8 cellular contexts compared by ENCODE assay signal in genomic region chr19:45407585-45407984, GRCh38. TPM values are rescaled to one million over a fixed set of nuclear protein-coding genes. Genes with fewer than 3 reads are reported as not detected.
DNase-seq lines count a peak whose midpoint lies in the region; ATAC-seq, FAIRE-seq and TF ChIP-seq lines count a peak whose summit lies in the region.
"Not testable (repeated sequence)": the region's sequence is repeated elsewhere in the genome, so short reads cannot be mapped to it uniquely, and the experiment has no call there.

No MANE protein-coding gene starts in this region.

- not testable (repeated sequence) for ATAC-seq in T-helper 17 cell

- H4K12ac ChIP-seq in trophoblast cell (ENCODE audit: low read depth, low read length): not testable (repeated sequence)

- FAIRE-seq in endothelial cell of umbilical vein (lab: Jason Lieb, UNC): not testable (repeated sequence)

- not testable (repeated sequence) for H2BK15ac ChIP-seq in mesenchymal stem cell (ENCODE audit: low read depth, poor library complexity, severe bottlenecking)

- not testable (repeated sequence) for H2AK5ac ChIP-seq in mesenchymal stem cell (ENCODE audit: low read length, severe bottlenecking); trophoblast cell (ENCODE audit: low read length)

- not testable (repeated sequence) for BruUV-seq in endothelial cell of umbilical vein (replicated peaks; lab: Mats Ljungman, UMichigan)

- H3K79me2 ChIP-seq in GM23248 (ENCODE audit: insufficient read depth) (peaks cover 28% of the 10 kb centered on the region), endothelial cell of umbilical vein (ENCODE audit: control insufficient read depth, insufficient read depth, low read length) (peaks cover 47% of the 10 kb centered on the region), trophoblast cell (ENCODE audit: control insufficient read depth, insufficient read depth, low read length, poor library complexity) (peaks cover 16% of the 10 kb centered on the region)

- not testable (repeated sequence) for H4K8ac ChIP-seq in mesenchymal stem cell (ENCODE audit: low read length); trophoblast cell (ENCODE audit: low read depth, low read length)

- peaks cover 26% of the 10 kb centered on the region for H3K27me3 Mint-ChIP-seq in T-helper 17 cell
- peaks cover 25% of the 10 kb centered on the region for H3K27me3 Mint-ChIP-seq in activated naive CD4-positive, alpha-beta T cell treated with anti-CD3 and anti-CD28 coated beads for 36 hours (ENCODE audit: low read depth)

- peaks cover 24% of the 10 kb centered on the region; the same call in 1 of the 2 replicates for H3K4me1 ChIP-seq in GM23248 (ENCODE audit: insufficient read depth)
- peaks cover 21% of the 10 kb centered on the region for H3K4me1 ChIP-seq in endothelial cell of umbilical vein (ENCODE audit: control insufficient read depth, extremely low read depth, insufficient read depth, low read length)
- H3K4me1 ChIP-seq in mesenchymal stem cell (ENCODE audit: control insufficient read depth, insufficient read depth, low read depth, low read length): peaks cover 26% of the 10 kb centered on the region
- peaks cover 7 to 17% of the 10 kb centered on the region in 2 experiments for H3K4me1 ChIP-seq in trophoblast cell (ENCODE audit: control insufficient read depth in 1 of 2, insufficient read depth in 2 of 2, low read length in 2 of 2)

- not testable (repeated sequence) for H3K9me3 Mint-ChIP-seq in activated naive CD4-positive, alpha-beta T cell treated with anti-CD3 and anti-CD28 coated beads for 36 hours

- H2AFZ ChIP-seq in GM23248; endothelial cell of umbilical vein (ENCODE audit: low read depth, low read length); mesenchymal stem cell (ENCODE audit: low read depth, low read length); trophoblast cell (ENCODE audit: insufficient read depth, low read length, poor library complexity): not testable (repeated sequence)

- 71 to 73% methylated on average over 5 of the region's 5 CpGs for WGBS in GM23248 (ENCODE audit: low coverage in 1 of 2, low lambda C conversion rate in 2 of 2, missing lambda C conversion rate in 2 of 2), 2 experiments
- WGBS in mesenchymal stem cell: 81% methylated on average over 5 of the region's 5 CpGs
- WGBS in trophoblast cell (ENCODE audit: extremely low coverage, insufficient coverage, insufficient read length): no CpG with 5 or more reads among the region's 5 CpGs

- not testable (repeated sequence) for H3K27me3 ChIP-seq in AG04450 (ENCODE audit: control insufficient read depth, insufficient read depth, low read length); GM23248 (replicated peaks; ENCODE audit: insufficient read depth); MG63; endothelial cell of umbilical vein (ENCODE audit: control insufficient read depth in 2 of 2, insufficient read depth in 2 of 2, low read length in 2 of 2); mesenchymal stem cell (ENCODE audit: control insufficient read depth in 1 of 2, insufficient read depth in 1 of 2, low read length in 2 of 2); trophoblast cell (ENCODE audit: insufficient read depth, low read length)

- H3K27ac Mint-ChIP-seq in T-helper 17 cell; activated naive CD4-positive, alpha-beta T cell treated with anti-CD3 and anti-CD28 coated beads for 36 hours: not testable (repeated sequence)

- dilution Hi-C loops in endothelial cell of umbilical vein (cut with MboI; ENCODE audit: extremely low pct_ligation_motif_present, low sequenced_read_pairs): not testable (repeated sequence)

- H3K4me3 ChIP-seq in AG04450 (ENCODE audit: low read depth, low read length): peak overlapping the region; percentile 86
- H3K4me3 ChIP-seq in GM23248: peak overlapping the region; percentile 83
- H3K4me3 ChIP-seq in MG63: peak overlapping the region; percentile 91
- peak overlapping the region in 2 of 3 experiments; percentile 63 to 81 for H3K4me3 ChIP-seq in endothelial cell of umbilical vein (replicated peaks in 1 of 3; ENCODE audit: insufficient read depth in 1 of 3, low read depth in 1 of 3, low read length in 3 of 3)
- peak overlapping the region in 1 of 2 experiments; percentile 97 for H3K4me3 ChIP-seq in mesenchymal stem cell (ENCODE audit: insufficient read depth in 1 of 2, low read depth in 1 of 2, low read length in 2 of 2)
- not testable (repeated sequence) for H3K4me3 ChIP-seq in trophoblast cell (ENCODE audit: low read depth, low read length)

- H3K79me1 ChIP-seq in mesenchymal stem cell (replicated peaks; ENCODE audit: low read length, poor library complexity, severe bottlenecking): peaks cover 30% of the 10 kb centered on the region
- peaks cover 31% of the 10 kb centered on the region for H3K79me1 ChIP-seq in trophoblast cell (ENCODE audit: low read length)

- H3K23ac ChIP-seq in mesenchymal stem cell (ENCODE audit: low read length in 2 of 2); trophoblast cell (ENCODE audit: low read length): not testable (repeated sequence)

- H2BK12ac ChIP-seq in mesenchymal stem cell (ENCODE audit: low read length in 2 of 2); trophoblast cell (ENCODE audit: low read length): not testable (repeated sequence)

- not testable (repeated sequence) for H3K18ac ChIP-seq in mesenchymal stem cell (ENCODE audit: low read depth in 1 of 2, low read length in 2 of 2); trophoblast cell (ENCODE audit: low read length)

- not testable (repeated sequence) for H3K9me2 ChIP-seq in GM23248 (ENCODE audit: insufficient read depth)

- not testable (repeated sequence) for H2BK120ac ChIP-seq in mesenchymal stem cell (ENCODE audit: low read depth, low read length); trophoblast cell (ENCODE audit: insufficient read depth, low read length, poor library complexity)

- TF ChIP-seq CTCF in AG04450 (IDR thresholded peaks at IDR 0.05; ENCODE audit: low read depth, low read length); endothelial cell of umbilical vein (IDR thresholded peaks at IDR 0.05; ENCODE audit: extremely low read depth in 1 of 2, insufficient read depth in 1 of 2, low read depth in 1 of 2, low read length in 2 of 2): not testable (repeated sequence)

- DNase-seq in AG04450 (ENCODE audit: low read depth, low spot score); GM23248; MG63; T-helper 17 cell; activated naive CD4-positive, alpha-beta T cell treated with anti-CD3 and anti-CD28 coated beads for 36 hours; endothelial cell of umbilical vein (ENCODE audit: low read depth, low spot score); mesenchymal stem cell; trophoblast cell: not testable (repeated sequence)

- H4K20me1 ChIP-seq in GM23248 (ENCODE audit: insufficient read depth); endothelial cell of umbilical vein (replicated peaks; ENCODE audit: control insufficient read depth, extremely low read depth, insufficient read depth, low read length): not testable (repeated sequence)

- peak overlapping the region; percentile 28 for H3K4me3 Mint-ChIP-seq in T-helper 17 cell
- peak overlapping the region; percentile 93 for H3K4me3 Mint-ChIP-seq in activated naive CD4-positive, alpha-beta T cell treated with anti-CD3 and anti-CD28 coated beads for 36 hours

- H3K36me3 ChIP-seq in GM23248 (ENCODE audit: low read depth); endothelial cell of umbilical vein (ENCODE audit: control insufficient read depth in 2 of 2, extremely low read depth in 1 of 2, insufficient read depth in 2 of 2, low read length in 2 of 2): not testable (repeated sequence)
- peaks cover 41% of the 10 kb centered on the region for H3K36me3 ChIP-seq in MG63
- peaks cover 15 to 22% of the 10 kb centered on the region in 2 experiments for H3K36me3 ChIP-seq in mesenchymal stem cell (ENCODE audit: control insufficient read depth in 1 of 2, insufficient read depth in 2 of 2, low read depth in 1 of 2, low read length in 2 of 2)
- peaks cover 15% of the 10 kb centered on the region in 2 experiments for H3K36me3 ChIP-seq in trophoblast cell (ENCODE audit: control insufficient read depth in 1 of 2, insufficient read depth in 2 of 2, low read length in 2 of 2)

- H3F3A ChIP-seq in GM23248 (ENCODE audit: insufficient read depth): peaks cover 19% of the 10 kb centered on the region; the same call in 1 of the 2 replicates

- intact Hi-C loops in activated naive CD4-positive, alpha-beta T cell treated with anti-CD3 and anti-CD28 coated beads for 36 hours (cut with micrococcal nuclease); endothelial cell of umbilical vein (cut with micrococcal nuclease): not testable (repeated sequence)

- TF ChIP-seq POLR2A in endothelial cell of umbilical vein (IDR thresholded peaks at IDR 0.05; ENCODE audit: low read depth, low read length): not testable (repeated sequence)

- not testable (repeated sequence) for H3K9me1 ChIP-seq in endothelial cell of umbilical vein (replicated peaks; ENCODE audit: control insufficient read depth, extremely low read depth, insufficient read depth, low read length)

- H2BK5ac ChIP-seq in mesenchymal stem cell (ENCODE audit: low read depth, low read length, poor library complexity, severe bottlenecking); trophoblast cell (ENCODE audit: low read depth, low read length, poor library complexity): not testable (repeated sequence)

- H4K91ac ChIP-seq in mesenchymal stem cell (ENCODE audit: low read length); trophoblast cell (ENCODE audit: low read depth, low read length): not testable (repeated sequence)

- CTCF ChIA-PET in AG04450 (lab: Charles Lee): not testable (repeated sequence)
- CTCF ChIA-PET in activated naive CD4-positive, alpha-beta T cell treated with anti-CD3 and anti-CD28 coated beads for 36 hours (lab: Charles Lee): interaction anchor here (1.4 kb wide), 1 partner anchor 71 kb away, joined by 4 read pairs; no protein-coding TSS in a partner anchor
- CTCF ChIA-PET in endothelial cell of umbilical vein (lab: Charles Lee): interaction anchor here (1.5 to 2.1 kb wide), 2 partner anchors 32 to 71 kb away, joined by 6 to 10 read pairs; no protein-coding TSS in a partner anchor

- not testable (repeated sequence) for H3K4ac ChIP-seq in mesenchymal stem cell (ENCODE audit: low read depth in 1 of 2, low read length in 2 of 2); trophoblast cell (ENCODE audit: low read depth, low read length)

- not testable (repeated sequence) for H3K9me3 ChIP-seq in AG04450 (ENCODE audit: control insufficient read depth, insufficient read depth, low read length); GM23248 (ENCODE audit: low read depth); MG63; T-helper 17 cell (ENCODE audit: control insufficient read depth, low read length, poor library complexity, severe bottlenecking); endothelial cell of umbilical vein (replicated peaks; ENCODE audit: control insufficient read depth, insufficient read depth, low read length); mesenchymal stem cell (ENCODE audit: control insufficient read depth, low read length); trophoblast cell (ENCODE audit: insufficient read depth, low read depth, low read length)

- H3K9ac ChIP-seq in GM23248 (peak overlapping the region; percentile 90), mesenchymal stem cell (ENCODE audit: low read length) (peak overlapping the region; percentile 98)
- not testable (repeated sequence) for H3K9ac ChIP-seq in endothelial cell of umbilical vein (replicated peaks; ENCODE audit: extremely low read depth, insufficient read depth, low read length); trophoblast cell (ENCODE audit: low read length)

- not testable (repeated sequence) for H3K14ac ChIP-seq in mesenchymal stem cell (ENCODE audit: low read length in 2 of 2); trophoblast cell (ENCODE audit: low read length)

- not testable (repeated sequence) for H3K27ac ChIP-seq in AG04450 (ENCODE audit: low read depth, low read length); GM23248; endothelial cell of umbilical vein (ENCODE audit: insufficient read depth, low read depth, low read length); mesenchymal stem cell (ENCODE audit: low read length, poor library complexity, severe bottlenecking); trophoblast cell (ENCODE audit: low read depth, low read length)

- POLR2A ChIA-PET in AG04450 (lab: Yijun Ruan, JAX): interaction anchor here (0.6 to 1.3 kb wide), 2 partner anchors 9 to 79 kb away, joined by 3 to 4 read pairs; no protein-coding TSS in a partner anchor
- POLR2A ChIA-PET in endothelial cell of umbilical vein (lab: Charles Lee): not testable (repeated sequence)

- H3K4me1 Mint-ChIP-seq in T-helper 17 cell: peaks cover 28% of the 10 kb centered on the region
- peaks cover 43% of the 10 kb centered on the region for H3K4me1 Mint-ChIP-seq in activated naive CD4-positive, alpha-beta T cell treated with anti-CD3 and anti-CD28 coated beads for 36 hours (ENCODE audit: low read depth)

- in situ Hi-C loops in GM23248 (cut with MboI): not testable (repeated sequence)

- H3K4me2 ChIP-seq in GM23248 (ENCODE audit: unreplicated experiment): peak overlapping the region; percentile 95
- peak overlapping the region; percentile 56 for H3K4me2 ChIP-seq in endothelial cell of umbilical vein (ENCODE audit: insufficient read depth, low read length)
- not testable (repeated sequence) for H3K4me2 ChIP-seq in mesenchymal stem cell (ENCODE audit: low read length, poor library complexity, severe bottlenecking)
- H3K4me2 ChIP-seq in trophoblast cell (ENCODE audit: low read length): peak overlapping the region; percentile 75

- H3K36me3 Mint-ChIP-seq in T-helper 17 cell (ENCODE audit: low read depth): not testable (repeated sequence)
- H3K36me3 Mint-ChIP-seq in activated naive CD4-positive, alpha-beta T cell treated with anti-CD3 and anti-CD28 coated beads for 36 hours (ENCODE audit: low read depth): peaks cover 27% of the 10 kb centered on the region

RNA-seq across cellular contexts. Expression of gene POLR1G, which starts 1.1 kb away (rescaled TPM):
- polyA plus RNA-seq in AG04450 (2011; rRNA removed): 3.0 and 3.2 TPM in 2 replicates
- 2.4 and 3.1 TPM in 2 replicates for polyA minus RNA-seq in AG04450 (2011; rRNA and poly(A)+ RNA removed)
- 3.9 and 8.8 TPM in 2 replicates for total RNA-seq in GM23248 (2014; rRNA removed; shearing (Covaris generic))
- 7.2 and 10.8 TPM in 2 replicates for polyA plus RNA-seq in GM23248 (2016; fragmentation: Nextera tagmentation; extraction: Ambion mirVana)
- total RNA-seq in MG63 (2014; rRNA removed; shearing (Covaris generic); ENCODE audit: low replicate concordance): 27.1 and 44.0 TPM in 2 replicates
- total RNA-seq in T-helper 17 cell: 1 to 10 TPM in 1 of 2 donors, under 1 TPM in 1; 0.91 to 1.0 TPM
- total RNA-seq in activated naive CD4-positive, alpha-beta T cell treated with anti-CD3 and anti-CD28 coated beads for 36 hours: 1 to 10 TPM; 7.4 to 7.6 TPM
- total RNA-seq in endothelial cell of umbilical vein: 18.0 and 19.5 TPM in 2 replicates
- 6.6 and 6.7 TPM in 2 replicates for polyA plus RNA-seq in endothelial cell of umbilical vein
- 7.9 and 8.1 TPM in 2 replicates for polyA plus RNA-seq in endothelial cell of umbilical vein (2011; cell fraction: cytosol; rRNA removed)
- polyA plus RNA-seq in endothelial cell of umbilical vein (2011; cell fraction: nucleus; rRNA removed): 4.1 and 5.9 TPM in 2 replicates
- polyA plus RNA-seq in endothelial cell of umbilical vein (2012): 8.4 and 9.8 TPM in 2 replicates
- polyA minus RNA-seq in endothelial cell of umbilical vein: 4.0 and 5.3 TPM in 2 replicates
- polyA minus RNA-seq in endothelial cell of umbilical vein (2011; cell fraction: cytosol; rRNA and poly(A)+ RNA removed): 10.7 TPM
- 1.6 and 2.1 TPM in 2 replicates for polyA minus RNA-seq in endothelial cell of umbilical vein (2011; cell fraction: nucleus; rRNA and poly(A)+ RNA removed)
- polyA plus RNA-seq in mesenchymal stem cell (2013, experiment 1 of 2): 6.0 TPM
- 6.5 TPM for polyA plus RNA-seq in mesenchymal stem cell (2013, experiment 2 of 2)
- polyA plus RNA-seq in trophoblast cell (2013): 10.8 and 11.1 TPM in 2 replicates

RNA-seq across cellular contexts. Expression of gene PPP1R13L, which starts 2.7 kb away (rescaled TPM):
- polyA plus RNA-seq in AG04450 (2011; rRNA removed): 2.4 and 5.1 TPM in 2 replicates
- polyA minus RNA-seq in AG04450 (2011; rRNA and poly(A)+ RNA removed): 2.5 and 4.3 TPM in 2 replicates
- total RNA-seq in GM23248 (2014; rRNA removed; shearing (Covaris generic)): 3.9 and 36.5 TPM in 2 replicates
- polyA plus RNA-seq in GM23248 (2016; fragmentation: Nextera tagmentation; extraction: Ambion mirVana): 6.2 and 6.4 TPM in 2 replicates
- total RNA-seq in MG63 (2014; rRNA removed; shearing (Covaris generic); ENCODE audit: low replicate concordance): 5.5 and 7.3 TPM in 2 replicates
- total RNA-seq in T-helper 17 cell: 1 to 10 TPM; 3.4 to 4.5 TPM
- total RNA-seq in activated naive CD4-positive, alpha-beta T cell treated with anti-CD3 and anti-CD28 coated beads for 36 hours: 1 to 10 TPM; 4.0 to 4.8 TPM
- total RNA-seq in endothelial cell of umbilical vein: 77.4 and 84.4 TPM in 2 replicates
- polyA plus RNA-seq in endothelial cell of umbilical vein: 27.8 and 28.5 TPM in 2 replicates
- polyA plus RNA-seq in endothelial cell of umbilical vein (2011; cell fraction: cytosol; rRNA removed): 24.4 and 38.4 TPM in 2 replicates
- 55.0 and 63.4 TPM in 2 replicates for polyA plus RNA-seq in endothelial cell of umbilical vein (2011; cell fraction: nucleus; rRNA removed)
- polyA plus RNA-seq in endothelial cell of umbilical vein (2012): 38.0 and 43.8 TPM in 2 replicates
- 16.3 and 23.6 TPM in 2 replicates for polyA minus RNA-seq in endothelial cell of umbilical vein
- polyA minus RNA-seq in endothelial cell of umbilical vein (2011; cell fraction: cytosol; rRNA and poly(A)+ RNA removed): 14.8 TPM
- 15.7 and 21.1 TPM in 2 replicates for polyA minus RNA-seq in endothelial cell of umbilical vein (2011; cell fraction: nucleus; rRNA and poly(A)+ RNA removed)
- 9.0 TPM for polyA plus RNA-seq in mesenchymal stem cell (2013, experiment 1 of 2)
- 9.8 TPM for polyA plus RNA-seq in mesenchymal stem cell (2013, experiment 2 of 2)
- polyA plus RNA-seq in trophoblast cell (2013): 190 TPM in 2 replicates

RNA-seq across cellular contexts. Expression of gene ERCC1, which starts 16.1 kb away (rescaled TPM):
- polyA plus RNA-seq in AG04450 (2011; rRNA removed) (75.8 and 113 TPM in 2 replicates), GM23248 (2016; fragmentation: Nextera tagmentation; extraction: Ambion mirVana) (89.0 and 90.9 TPM in 2 replicates), endothelial cell of umbilical vein (126 and 146 TPM in 2 replicates)
- polyA minus RNA-seq in AG04450 (2011; rRNA and poly(A)+ RNA removed): 85.5 and 126 TPM in 2 replicates
- total RNA-seq in GM23248 (2014; rRNA removed; shearing (Covaris generic)): 63.0 and 79.8 TPM in 2 replicates
- 118 and 167 TPM in 2 replicates for total RNA-seq in MG63 (2014; rRNA removed; shearing (Covaris generic); ENCODE audit: low replicate concordance)
- total RNA-seq in T-helper 17 cell (10 to 100 TPM; 28.4 to 36.2 TPM), endothelial cell of umbilical vein (81.8 and 82.6 TPM in 2 replicates)
- 10 to 100 TPM; 28.9 to 30.7 TPM for total RNA-seq in activated naive CD4-positive, alpha-beta T cell treated with anti-CD3 and anti-CD28 coated beads for 36 hours
- 93.4 and 111 TPM in 2 replicates for polyA plus RNA-seq in endothelial cell of umbilical vein (2011; cell fraction: cytosol; rRNA removed)
- polyA plus RNA-seq in endothelial cell of umbilical vein (2011; cell fraction: nucleus; rRNA removed): 103 and 106 TPM in 2 replicates
- 88.7 and 94.4 TPM in 2 replicates for polyA plus RNA-seq in endothelial cell of umbilical vein (2012)
- 59.3 and 63.8 TPM in 2 replicates for polyA minus RNA-seq in endothelial cell of umbilical vein
- 38.5 TPM for polyA minus RNA-seq in endothelial cell of umbilical vein (2011; cell fraction: cytosol; rRNA and poly(A)+ RNA removed)
- polyA minus RNA-seq in endothelial cell of umbilical vein (2011; cell fraction: nucleus; rRNA and poly(A)+ RNA removed): 27.0 and 27.3 TPM in 2 replicates
- polyA plus RNA-seq in mesenchymal stem cell (2013, experiment 1 of 2): 96.4 TPM
- polyA plus RNA-seq in mesenchymal stem cell (2013, experiment 2 of 2): 96.1 TPM
- 56.9 and 58.5 TPM in 2 replicates for polyA plus RNA-seq in trophoblast cell (2013)

RNA-seq across cellular contexts. Expression of gene ERCC2, which starts 37.2 kb away (rescaled TPM):
- polyA plus RNA-seq in AG04450 (2011; rRNA removed) (51.4 and 69.4 TPM in 2 replicates), GM23248 (2016; fragmentation: Nextera tagmentation; extraction: Ambion mirVana) (13.7 TPM in 2 replicates), endothelial cell of umbilical vein (61.8 and 79.6 TPM in 2 replicates)
- polyA minus RNA-seq in AG04450 (2011; rRNA and poly(A)+ RNA removed): 54.4 and 72.4 TPM in 2 replicates
- 29.8 and 32.3 TPM in 2 replicates for total RNA-seq in GM23248 (2014; rRNA removed; shearing (Covaris generic))
- 53.5 and 71.9 TPM in 2 replicates for total RNA-seq in MG63 (2014; rRNA removed; shearing (Covaris generic); ENCODE audit: low replicate concordance)
- total RNA-seq in T-helper 17 cell (10 to 100 TPM; 11.0 to 13.1 TPM), endothelial cell of umbilical vein (55.4 and 59.9 TPM in 2 replicates)
- 10 to 100 TPM; 20.6 to 22.9 TPM for total RNA-seq in activated naive CD4-positive, alpha-beta T cell treated with anti-CD3 and anti-CD28 coated beads for 36 hours
- polyA plus RNA-seq in endothelial cell of umbilical vein (2011; cell fraction: cytosol; rRNA removed): 34.0 and 34.3 TPM in 2 replicates
- 109 and 127 TPM in 2 replicates for polyA plus RNA-seq in endothelial cell of umbilical vein (2011; cell fraction: nucleus; rRNA removed)
- polyA plus RNA-seq in endothelial cell of umbilical vein (2012): 63.0 and 81.8 TPM in 2 replicates
- polyA minus RNA-seq in endothelial cell of umbilical vein: 50.6 and 61.5 TPM in 2 replicates
- 6.1 TPM for polyA minus RNA-seq in endothelial cell of umbilical vein (2011; cell fraction: cytosol; rRNA and poly(A)+ RNA removed)
- 25.0 and 27.1 TPM in 2 replicates for polyA minus RNA-seq in endothelial cell of umbilical vein (2011; cell fraction: nucleus; rRNA and poly(A)+ RNA removed)
- 33.5 TPM for polyA plus RNA-seq in mesenchymal stem cell (2013, experiment 1 of 2)
- polyA plus RNA-seq in mesenchymal stem cell (2013, experiment 2 of 2): 33.3 TPM
- 28.2 and 30.2 TPM in 2 replicates for polyA plus RNA-seq in trophoblast cell (2013)
